In the genomic region with DNA sequence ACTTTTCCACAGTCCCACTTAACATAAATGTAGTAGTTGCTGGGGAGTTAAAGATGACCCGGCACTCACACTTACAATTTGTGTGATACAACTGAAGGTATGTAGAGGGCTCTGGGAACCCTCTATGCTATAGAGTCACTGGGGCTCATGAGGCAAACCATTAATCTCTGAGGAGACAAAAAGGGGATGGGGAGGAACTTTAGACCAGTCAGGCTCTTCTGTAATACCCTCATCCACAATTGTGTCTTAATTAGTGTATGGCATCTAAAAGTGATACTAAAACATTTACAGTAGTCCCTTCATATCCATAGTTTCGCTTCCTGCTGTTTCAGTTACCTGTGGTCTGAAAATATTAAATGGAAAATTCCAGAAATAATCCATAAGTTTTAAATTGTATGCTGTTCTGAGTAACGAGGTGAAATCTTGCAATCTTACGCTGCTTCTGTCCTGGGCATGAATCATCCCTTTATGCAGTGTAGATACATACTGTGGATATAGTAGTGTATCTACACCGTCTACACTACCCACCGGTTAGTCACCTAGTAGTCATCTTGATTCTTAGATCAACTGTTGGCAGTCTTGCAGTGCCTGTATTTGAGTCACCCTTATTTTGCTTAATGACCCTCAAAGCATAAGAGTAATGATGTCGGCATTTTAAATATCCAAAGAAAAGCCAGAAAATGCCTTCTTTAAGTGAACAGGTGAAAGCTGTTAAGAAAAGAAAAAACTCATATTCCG, we compare ENCODE assay signal across 9 cellular contexts. TPM values are rescaled to one million over a fixed set of nuclear protein-coding genes. Genes with fewer than 3 reads are reported as not detected.
DNase-seq lines count a peak whose midpoint lies in the region; ATAC-seq and TF ChIP-seq lines count a peak whose summit lies in the region.
"Had no signal": no experiment of that assay in that cellular context is flagged by ENCODE, and none has a peak within 500 bp of the region (broad histone marks: within the 10 kb centered on the region; RNA-seq: fewer than 3 reads in every experiment).

No MANE protein-coding gene starts in this region.

- H3K27me3 ChIP-seq in foreskin keratinocyte: no peaks in the 10 kb centered on the region

- DNase-seq in AG08395 (ENCODE audit: low spot score) (peak; percentile 89), GM04504 (ENCODE audit: low read depth) (peak; percentile 73), T1000 (lab: John Stamatoyannopoulos, UW) (peak; percentile 13), foreskin keratinocyte (peak; percentile 99), occipital lobe (lab: John Stamatoyannopoulos, UW) (no peak)
- DNase-seq: mesendoderm had no signal

- peak overlapping the region; percentile 71 for H3K27ac ChIP-seq in foreskin keratinocyte

- no peak for TF ChIP-seq CTCF in foreskin keratinocyte (conservative IDR thresholded peaks at IDR 0.05)

- peak; percentile 99 for ATAC-seq in foreskin keratinocyte
- ATAC-seq in HG03521 (IDR thresholded peaks at IDR 0.05; ENCODE audit: unreplicated experiment): no peak
- ATAC-seq in HG03097 (IDR thresholded peaks at IDR 0.05; ENCODE audit: low FRiP score, unreplicated experiment): no peak
- ATAC-seq in HG03378 (IDR thresholded peaks at IDR 0.05; ENCODE audit: unreplicated experiment): no peak

- H3K4me1 ChIP-seq in foreskin keratinocyte: peaks cover 13% of the 10 kb centered on the region

RNA-seq across cellular contexts. Expression of gene CBL, which starts 12.2 kb away (rescaled TPM):
- total RNA-seq in foreskin keratinocyte (22.8 and 26.1 TPM in 2 replicates), occipital lobe (12.0 TPM)
- polyA plus RNA-seq in foreskin keratinocyte: 4.8 and 5.1 TPM in 2 replicates

RNA-seq across cellular contexts. Expression of gene NHERF4, which starts 33.0 kb away (rescaled TPM):
- total RNA-seq in foreskin keratinocyte (not detected in 2 replicates), occipital lobe (not detected)
- polyA plus RNA-seq in foreskin keratinocyte: not detected in 2 replicates

RNA-seq across cellular contexts. Expression of gene NLRX1, which starts 49.8 kb away (rescaled TPM):
- total RNA-seq in foreskin keratinocyte: 9.9 and 12.6 TPM in 2 replicates
- polyA plus RNA-seq in foreskin keratinocyte: 6.5 and 7.3 TPM in 2 replicates
- total RNA-seq in occipital lobe: 3.3 TPM
